ENCODE assay signal across 8 cellular contexts in the genomic region with DNA sequence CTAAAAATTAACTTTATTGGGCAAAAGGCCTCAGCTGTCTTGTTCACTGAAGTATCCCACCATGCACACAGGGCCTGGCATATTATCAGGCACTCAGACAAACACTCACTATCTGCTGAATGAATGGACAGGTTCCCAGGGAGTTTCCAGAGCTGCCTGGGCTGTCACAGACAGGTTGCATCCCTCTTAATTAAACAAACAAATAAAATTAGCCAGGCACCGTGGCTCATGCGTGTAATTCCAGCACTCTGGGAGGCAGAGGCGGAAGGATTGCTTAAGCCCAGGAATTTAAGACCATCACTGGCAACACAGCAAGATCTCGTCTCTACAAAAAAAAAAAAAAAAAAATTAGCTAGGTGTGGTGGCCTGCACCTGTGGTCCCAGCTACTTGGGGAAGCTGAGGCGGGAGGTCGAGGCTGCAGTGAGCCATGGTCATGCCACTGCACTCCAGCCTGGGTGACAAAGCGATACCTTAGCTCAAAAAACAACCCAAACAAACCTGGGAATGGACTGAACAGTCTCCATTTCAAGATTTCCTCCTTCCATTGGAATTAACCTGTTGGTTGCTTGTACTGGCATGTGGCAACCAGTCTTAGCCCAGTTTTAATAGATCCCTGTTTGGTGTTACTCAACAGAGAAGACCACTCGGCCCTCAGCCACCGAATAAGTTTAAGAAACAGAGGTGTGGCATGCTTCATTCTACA. TPM values are rescaled to one million over a fixed set of nuclear protein-coding genes. Genes with fewer than 3 reads are reported as not detected.
DNase-seq lines count a peak whose midpoint lies in the region; ATAC-seq and TF ChIP-seq lines count a peak whose summit lies in the region.

No MANE protein-coding gene starts in this region.

- no peaks in the 10 kb centered on the region for H3K27me3 Mint-ChIP-seq in activated T-cell treated with anti-CD3 and anti-CD28 coated beads, Interleukin-2, amount 50 U/mL, for 24 hours
- H3K27me3 Mint-ChIP-seq in activated T-cell treated with anti-CD3 and anti-CD28 coated beads, Interleukin-2, amount 50 U/mL, for 72 hours (ENCODE audit: low read depth) = no peaks in the 10 kb centered on the region

- WGBS in liver = 70% methylated on average over 9 of the region's 9 CpGs

- H3K4me3 Mint-ChIP-seq in activated T-cell treated with anti-CD3 and anti-CD28 coated beads, Interleukin-2, amount 50 U/mL, for 24 hours = peak overlapping the region; percentile 76
- peak overlapping the region in 1 of 2 donors; percentile 71 for H3K4me3 Mint-ChIP-seq in activated T-cell treated with anti-CD3 and anti-CD28 coated beads, Interleukin-2, amount 50 U/mL, for 72 hours

- peaks cover 42% of the 10 kb centered on the region for H3K4me1 Mint-ChIP-seq in activated T-cell treated with anti-CD3 and anti-CD28 coated beads, Interleukin-2, amount 50 U/mL, for 24 hours (ENCODE audit: low read depth)
- peaks cover 49% of the 10 kb centered on the region for H3K4me1 Mint-ChIP-seq in activated T-cell treated with anti-CD3 and anti-CD28 coated beads, Interleukin-2, amount 50 U/mL, for 72 hours (ENCODE audit: low read depth)

- H3K27ac Mint-ChIP-seq in activated T-cell treated with anti-CD3 and anti-CD28 coated beads, Interleukin-2, amount 50 U/mL, for 24 hours = peak overlapping the region; percentile 74
- no peak overlapping the region for H3K27ac Mint-ChIP-seq in activated T-cell treated with anti-CD3 and anti-CD28 coated beads, Interleukin-2, amount 50 U/mL, for 72 hours

- DNase-seq in activated T-cell treated with anti-CD3 and anti-CD28 coated beads, Interleukin-2, amount 50 U/mL, for 24 hours = no peak
- DNase-seq in activated T-cell treated with anti-CD3 and anti-CD28 coated beads, Interleukin-2, amount 50 U/mL, for 72 hours = no peak
- no peak for DNase-seq in ascending aorta (ENCODE audit: low spot score in 2 of 2)
- DNase-seq in thoracic aorta (ENCODE audit: low spot score) = no peak
- no peak for DNase-seq in NCI-H2227 (lab: John Stamatoyannopoulos, UW; ENCODE audit: unreplicated experiment)
- no peak for DNase-seq in DMS153 (lab: John Stamatoyannopoulos, UW)

- H3K9me3 ChIP-seq in ascending aorta (no peaks in the 10 kb centered on the region), liver (ENCODE audit: control insufficient read depth in 4 of 4, low read length in 3 of 4) (no peaks in the 10 kb centered on the region), thoracic aorta (no peaks in the 10 kb centered on the region)

- H3K27me3 ChIP-seq in ascending aorta (no peaks in the 10 kb centered on the region), liver (ENCODE audit: control insufficient read depth in 4 of 4, insufficient read depth in 4 of 4, low read length in 3 of 4) (no peaks in the 10 kb centered on the region), thoracic aorta (replicated peaks; ENCODE audit: insufficient read depth) (no peaks in the 10 kb centered on the region)

- H3K36me3 ChIP-seq in ascending aorta (no peaks in the 10 kb centered on the region), liver (ENCODE audit: control insufficient read depth in 4 of 4, insufficient read depth in 3 of 4, low read depth in 1 of 4, low read length in 3 of 4) (no peaks in the 10 kb centered on the region), thoracic aorta (no peaks in the 10 kb centered on the region)

- H3K4me3 ChIP-seq in ascending aorta (peak overlapping the region; percentile 41 to 64), liver (ENCODE audit: low read depth in 1 of 3, low read length in 3 of 3) (no peak overlapping the region), thoracic aorta (peak overlapping the region; percentile 70)

- intact Hi-C loops in ascending aorta (cut with DNase I) = loop anchor here (2.0 kb wide), 1 partner anchor 66 kb away; no protein-coding TSS in a partner anchor

- no peak for ATAC-seq in activated T-cell treated with anti-CD3 and anti-CD28 coated beads, Interleukin-2, amount 50 U/mL, for 72 hours (replicated peaks in 1 of 2)
- no peak for ATAC-seq in thoracic aorta (ENCODE audit: insufficient number of reproducible peaks, low FRiP score, low read depth)
- no peak for ATAC-seq in GM19452 (IDR thresholded peaks at IDR 0.05; ENCODE audit: unreplicated experiment)

- TF ChIP-seq RAD21 in liver (IDR thresholded peaks at IDR 0.05) = no peak

- peak overlapping the region in 1 of 2 donors; percentile 54 for H3K9ac ChIP-seq in liver (ENCODE audit: low read depth in 1 of 2, low read length in 2 of 2)

- no peaks in the 10 kb centered on the region for H3K9me3 Mint-ChIP-seq in activated T-cell treated with anti-CD3 and anti-CD28 coated beads, Interleukin-2, amount 50 U/mL, for 24 hours
- no peaks in the 10 kb centered on the region for H3K9me3 Mint-ChIP-seq in activated T-cell treated with anti-CD3 and anti-CD28 coated beads, Interleukin-2, amount 50 U/mL, for 72 hours

- peaks cover 3 to 12% of the 10 kb centered on the region in 2 donors for H3K4me1 ChIP-seq in ascending aorta
- peaks cover 6 to 23% (median 15%) of the 10 kb centered on the region in 4 donors for H3K4me1 ChIP-seq in liver (ENCODE audit: control insufficient read depth in 4 of 4, insufficient read depth in 4 of 4, low read length in 3 of 4)
- peaks cover 9 to 26% of the 10 kb centered on the region in 2 donors for H3K4me1 ChIP-seq in thoracic aorta (ENCODE audit: control insufficient read depth in 1 of 2, low read depth in 2 of 2)

- TF ChIP-seq CTCF in ascending aorta (IDR thresholded peaks at IDR 0.05) = no peak
- TF ChIP-seq CTCF in liver (IDR thresholded peaks at IDR 0.05; ENCODE audit: low read depth, low read length, missing input control) = no peak
- no peak for TF ChIP-seq CTCF in thoracic aorta (IDR thresholded peaks at IDR 0.05)

- peaks cover 26% of the 10 kb centered on the region for H3K36me3 Mint-ChIP-seq in activated T-cell treated with anti-CD3 and anti-CD28 coated beads, Interleukin-2, amount 50 U/mL, for 24 hours (ENCODE audit: low read depth)
- peaks cover 0 to 3% of the 10 kb centered on the region in 2 donors for H3K36me3 Mint-ChIP-seq in activated T-cell treated with anti-CD3 and anti-CD28 coated beads, Interleukin-2, amount 50 U/mL, for 72 hours (ENCODE audit: insufficient read depth in 2 of 2)

- H3K27ac ChIP-seq in ascending aorta (peak overlapping the region; percentile 87 to 89), liver (ENCODE audit: low read depth in 1 of 2, low read length in 2 of 2) (no peak overlapping the region), thoracic aorta (peak overlapping the region; percentile 52 to 78)

TF ChIP-seq in liver, 16 proteins besides CTCF, POLR2A, EP300 and RAD21:
- TF ChIP-seq JUND (IDR thresholded peaks at IDR 0.05) = no peak
- TF ChIP-seq EGR1 (IDR thresholded peaks at IDR 0.05; ENCODE audit: low read depth in 2 of 2) = no peak
- TF ChIP-seq FOXA1 (IDR thresholded peaks at IDR 0.05) = no peak
- TF ChIP-seq HNF4G (IDR thresholded peaks at IDR 0.05) = no peak
- peak; percentile 5 for TF ChIP-seq SP1 (IDR thresholded peaks at IDR 0.05)
- TF ChIP-seq, protein P1, sequence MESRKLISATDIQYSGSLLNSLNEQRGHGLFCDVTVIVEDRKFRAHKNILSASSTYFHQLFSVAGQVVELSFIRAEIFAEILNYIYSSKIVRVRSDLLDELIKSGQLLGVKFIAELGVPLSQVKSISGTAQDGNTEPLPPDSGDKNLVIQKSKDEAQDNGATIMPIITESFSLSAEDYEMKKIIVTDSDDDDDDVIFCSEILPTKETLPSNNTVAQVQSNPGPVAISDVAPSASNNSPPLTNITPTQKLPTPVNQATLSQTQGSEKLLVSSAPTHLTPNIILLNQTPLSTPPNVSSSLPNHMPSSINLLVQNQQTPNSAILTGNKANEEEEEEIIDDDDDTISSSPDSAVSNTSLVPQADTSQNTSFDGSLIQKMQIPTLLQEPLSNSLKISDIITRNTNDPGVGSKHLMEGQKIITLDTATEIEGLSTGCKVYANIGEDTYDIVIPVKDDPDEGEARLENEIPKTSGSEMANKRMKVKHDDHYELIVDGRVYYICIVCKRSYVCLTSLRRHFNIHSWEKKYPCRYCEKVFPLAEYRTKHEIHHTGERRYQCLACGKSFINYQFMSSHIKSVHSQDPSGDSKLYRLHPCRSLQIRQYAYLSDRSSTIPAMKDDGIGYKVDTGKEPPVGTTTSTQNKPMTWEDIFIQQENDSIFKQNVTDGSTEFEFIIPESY (IDR thresholded peaks at IDR 0.05) = no peak

RNA-seq across cellular contexts. Expression of a gene that starts 1.3 kb away (rescaled TPM):
- total RNA-seq in activated T-cell treated with anti-CD3 and anti-CD28 coated beads, Interleukin-2, amount 50 U/mL, for 72 hours = 10 to 100 TPM; 44.2 to 47.8 TPM
- total RNA-seq in ascending aorta (161 TPM), liver (10 to 100 TPM; 27.0 to 36.8 TPM), thoracic aorta (10 to 100 TPM; 38.2 to 40.1 TPM)
- polyA plus RNA-seq in liver = 10 to 100 TPM; 19.9 to 27.6 TPM

RNA-seq across cellular contexts. Expression of a gene that starts 44.5 kb away (rescaled TPM):
- 10 to 100 TPM; 11.0 to 15.5 TPM for total RNA-seq in activated T-cell treated with anti-CD3 and anti-CD28 coated beads, Interleukin-2, amount 50 U/mL, for 72 hours
- total RNA-seq in ascending aorta = 22.7 TPM
- 10 to 100 TPM; 48.5 to 51.2 TPM for total RNA-seq in liver
- polyA plus RNA-seq in liver = 10 to 100 TPM; 56.9 to 87.4 TPM
- 10 to 100 TPM; 23.5 to 24.1 TPM for total RNA-seq in thoracic aorta

Comparison
In these comparisons a context has a peak if more than half of its experiments do, and no peak if none do; other contexts are left out.
1. H3K27ac ChIP-seq: peak in ascending aorta (2 of 2) and thoracic aorta (2 of 2); none in liver (0 of 2).
2. H3K4me3 ChIP-seq: peak in ascending aorta (2 of 2) and thoracic aorta (single experiment); none in liver (0 of 3).